Comparison of ENCODE assay signal across 13 cellular contexts in the genomic region with DNA sequence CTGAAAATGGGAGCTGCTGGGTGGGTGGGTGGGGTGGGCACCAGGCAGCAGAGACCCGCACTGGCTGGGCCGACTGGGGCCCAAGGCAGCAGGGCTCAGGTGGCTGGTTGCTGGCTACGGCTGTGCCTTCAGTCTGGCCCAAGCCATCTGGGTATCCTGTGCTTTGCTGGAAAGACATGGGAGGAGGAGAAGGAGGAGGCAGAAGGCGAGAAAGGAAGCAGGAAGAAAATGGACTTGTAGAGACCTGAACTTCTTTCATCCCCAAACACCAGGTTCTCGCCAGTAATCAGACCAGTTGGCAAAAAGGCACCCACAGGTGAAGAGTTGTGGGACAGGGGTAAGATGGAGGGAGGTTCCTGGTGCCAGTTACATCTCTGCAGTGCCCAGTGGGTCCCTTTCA.
"Had no signal": no experiment of that assay in that cellular context is flagged by ENCODE, and none has a peak within 500 bp of the region (broad histone marks: within the 10 kb centered on the region; RNA-seq: fewer than 3 reads in every experiment).

No MANE protein-coding gene starts in this region.

- H3K27ac ChIP-seq: heart left ventricle, left ventricle myocardium inferior, neutrophil had no signal

- H3K36me3 Mint-ChIP-seq: activated naive CD8-positive, alpha-beta T cell treated with anti-CD3 and anti-CD28 coated beads for 36 hours; type B pancreatic cell had no signal

- H3K27ac Mint-ChIP-seq: activated naive CD8-positive, alpha-beta T cell treated with anti-CD3 and anti-CD28 coated beads for 36 hours; type B pancreatic cell had no signal

- H3K4me3 ChIP-seq: heart left ventricle, left ventricle myocardium inferior had no signal

- DNase-seq: activated CD4-positive, alpha-beta T cell treated with anti-CD3 and anti-CD28 coated beads, Interleukin-2, amount 50 U/mL, for 4 hours; activated CD4-positive, CD25-positive, alpha-beta regulatory T cell treated with anti-CD3 and anti-CD28 coated beads, Interleukin-2, amount 50 U/mL, for 72 hours; activated gamma-delta T cell treated with Interleukin-2 at 50 U/mL for 16 hours; activated naive CD8-positive, alpha-beta T cell treated with anti-CD3 and anti-CD28 coated beads for 36 hours; activated T-cell treated with anti-CD3 and anti-CD28 coated beads, Interleukin-2, amount 50 U/mL, for 1 hour; foreskin melanocyte; left ventricle myocardium inferior; stimulated activated CD4-positive, alpha-beta T cell treated with anti-CD3 and anti-CD28 coated beads, Interleukin-12 subunit alpha, Interleukin-12 subunit beta, amount 100 ng/mL, for 4 hours; stimulated activated naive CD4-positive, alpha-beta T cell; substantia nigra had no signal

- H3K27me3 Mint-ChIP-seq: activated naive CD8-positive, alpha-beta T cell treated with anti-CD3 and anti-CD28 coated beads for 36 hours had no signal

- H3K36me3 ChIP-seq: heart left ventricle, left ventricle myocardium inferior, neutrophil had no signal

- H3K4me3 Mint-ChIP-seq: activated naive CD8-positive, alpha-beta T cell treated with anti-CD3 and anti-CD28 coated beads for 36 hours; type B pancreatic cell had no signal

- H3K27me3 ChIP-seq: heart left ventricle, neutrophil had no signal

- H3K9me3 ChIP-seq: heart left ventricle, left ventricle myocardium inferior, neutrophil had no signal

- ATAC-seq: heart left ventricle had no signal

- H3K9me3 Mint-ChIP-seq: activated naive CD8-positive, alpha-beta T cell treated with anti-CD3 and anti-CD28 coated beads for 36 hours; type B pancreatic cell had no signal
